13 cellular contexts compared by ENCODE assay signal in genomic region chr9:113504725-113505590, GRCh38. TPM values are rescaled to one million over a fixed set of nuclear protein-coding genes. Genes with fewer than 3 reads are reported as not detected.
A peak's percentile ranks its signal among the peaks of the same experiment; 100 is the strongest.
DNase-seq lines count a peak whose midpoint lies in the region; TF ChIP-seq lines count a peak whose summit lies in the region.
"Had no signal": no experiment of that assay in that cellular context is flagged by ENCODE, and none has a peak within 500 bp of the region (broad histone marks: within the 10 kb centered on the region; RNA-seq: fewer than 3 reads in every experiment).

No MANE protein-coding gene starts in this region.

- no peak overlapping the region for H2AFZ ChIP-seq in H9 (ENCODE audit: low read length)

- no peak overlapping the region for H2BK12ac ChIP-seq in H9 (ENCODE audit: insufficient read length, low read depth, low read length)

- CTCF ChIA-PET in HEK293T (lab: Yijun Ruan, JAX) = no interaction called here

- H4K8ac ChIP-seq in H9 (replicated peaks; ENCODE audit: insufficient read length, low read depth, low read length) = no peak overlapping the region

- no peak overlapping the region for H3K23ac ChIP-seq in H9 (ENCODE audit: insufficient read length, low read depth, low read length)

- H4K5ac ChIP-seq in H9 (ENCODE audit: insufficient read length, low read depth, low read length) = no peak overlapping the region

- no peaks in the 10 kb centered on the region for H3K23me2 ChIP-seq in H9 (ENCODE audit: insufficient read length, low read depth, low read length, poor library complexity, severe bottlenecking)

- H3K18ac ChIP-seq in H9 (ENCODE audit: insufficient read length, low read depth, low read length) = no peak overlapping the region

- DNase-seq in H9 (no peak), caudate nucleus (lab: John Stamatoyannopoulos, UW) (peak in 1 of 61 donors; percentile 71), iris pigment epithelial cell (ENCODE audit: low read depth) (peak; percentile 11), renal cortical epithelial cell (ENCODE audit: low read depth) (peak; percentile 61), HEK293T (ENCODE audit: extremely low spot score) (no peak), AG08396 (ENCODE audit: low spot score) (no peak), NCI-H2081 treated with DMSO at 0.1 percent for 48 hours (lab: John Stamatoyannopoulos, UW) (no peak)
- DNase-seq in stimulated activated CD4-positive, alpha-beta T cell treated with anti-CD3 and anti-CD28 coated beads, Interleukin-4, amount 100 ng/mL, for 4 hours = no peak
- DNase-seq: activated gamma-delta T cell, brain microvascular endothelial cell, DMS53, upper lobe of left lung had no signal

- H2BK120ac ChIP-seq in H9 (ENCODE audit: low read depth, low read length, poor library complexity, severe bottlenecking) = no peak overlapping the region

- H3K27me3 ChIP-seq in H9 (ENCODE audit: insufficient read depth, low read length) = no peaks in the 10 kb centered on the region
- H3K27me3 ChIP-seq: brain microvascular endothelial cell, upper lobe of left lung had no signal

- no peaks in the 10 kb centered on the region for H3K9me3 ChIP-seq in H9 (ENCODE audit: control insufficient read depth, low read depth, low read length)
- H3K9me3 ChIP-seq: upper lobe of left lung had no signal

- peak overlapping the region in 1 of 3 experiments; percentile 44; a peak in 1 of 7 replicates for H3K27ac Mint-ChIP-seq in H9

- TF ChIP-seq CTCF in H9 (conservative IDR thresholded peaks at IDR 0.05) = no peak

- H4K20me1 ChIP-seq in H9 (ENCODE audit: control insufficient read depth, insufficient read depth, insufficient read length) = no peaks in the 10 kb centered on the region

- POLR2A ChIA-PET in HEK293T (lab: Yijun Ruan, JAX) = no interaction called here

- no peak overlapping the region for H2BK5ac ChIP-seq in H9 (ENCODE audit: insufficient read length, low read length)

- H3K4me1 Mint-ChIP-seq in H9 = peaks cover 51 to 63% of the 10 kb centered on the region in 2 experiments

- no peak overlapping the region for H2AK5ac ChIP-seq in H9 (ENCODE audit: insufficient read length, low read length)

- H4K91ac ChIP-seq in H9 (ENCODE audit: insufficient read length, low read depth, low read length) = peak overlapping the region; percentile 52

- H3K4me1 ChIP-seq in H9 (ENCODE audit: insufficient read depth, low read length) = no peaks in the 10 kb centered on the region; the same call in 1 of the 2 replicates

- no peak overlapping the region for H2BK15ac ChIP-seq in H9 (ENCODE audit: low read depth, low read length)

- H3K27ac ChIP-seq in H9 (ENCODE audit: insufficient read length, low read depth, low read length) = no peak overlapping the region
- peak overlapping the region; percentile 48 for H3K27ac ChIP-seq in caudate nucleus (ENCODE audit: low read depth, low read length)
- H3K27ac ChIP-seq: brain microvascular endothelial cell, SK-N-MC had no signal

- H3K9me3 Mint-ChIP-seq in H9 = no peaks in the 10 kb centered on the region; a peak in 1 of 5 replicates

- no peaks in the 10 kb centered on the region for H3K79me1 ChIP-seq in H9 (ENCODE audit: insufficient read depth, low read depth, low read length, poor library complexity, severe bottlenecking)

- H3K9ac ChIP-seq in H9 (ENCODE audit: extremely low read depth, insufficient read length, low read length) = no peak overlapping the region

- H3T11ph ChIP-seq in H9 (ENCODE audit: low read length) = no peak overlapping the region

- H3K36me3 Mint-ChIP-seq in H9 (ENCODE audit: insufficient read depth in 1 of 3, low read depth in 3 of 3) = peaks cover 0 to 13% (median 7%) of the 10 kb centered on the region in 3 experiments; a peak in 3 of 7 replicates

- H3K79me2 ChIP-seq in H9 (ENCODE audit: insufficient read depth, low read length) = no peaks in the 10 kb centered on the region

- no peak overlapping the region for H3K4me3 Mint-ChIP-seq in H9

- H3K4me2 ChIP-seq in H9 (ENCODE audit: insufficient read depth, insufficient read length, low read length) = no peak overlapping the region

- H3K14ac ChIP-seq in H9 (ENCODE audit: insufficient read depth, low read length) = no peak overlapping the region

- H3K56ac ChIP-seq in H9 (ENCODE audit: insufficient read length, low read depth, low read length) = no peak overlapping the region

- no CpG with 5 or more reads among the region's 9 CpGs for WGBS in H9 (ENCODE audit: extremely low coverage, insufficient read length, low lambda C conversion rate)

- H3K27me3 Mint-ChIP-seq in H9 (ENCODE audit: low read depth) = no peaks in the 10 kb centered on the region

- H2BK20ac ChIP-seq in H9 (ENCODE audit: low read depth, low read length, poor library complexity, severe bottlenecking) = no peak overlapping the region

- H3K4ac ChIP-seq in H9 (ENCODE audit: low read depth, low read length) = no peak overlapping the region

TF ChIP-seq in HEK293T, 16 proteins besides CTCF, POLR2A, EP300 and RAD21:
- TF ChIP-seq PKNOX1 (IDR thresholded peaks at IDR 0.05) (no peak), FOXA1 (IDR thresholded peaks at IDR 0.05) (no peak), FOXK2 (IDR thresholded peaks at IDR 0.05) (no peak), SP1 (IDR thresholded peaks at IDR 0.05) (no peak), SUZ12 (IDR thresholded peaks at IDR 0.05) (no peak), FOXM1 (IDR thresholded peaks at IDR 0.05; ENCODE audit: borderline replicate concordance) (no peak), LEF1 (IDR thresholded peaks at IDR 0.05; ENCODE audit: borderline replicate concordance) (no peak), BHLHE40 (IDR thresholded peaks at IDR 0.05; ENCODE audit: borderline replicate concordance) (no peak), CTBP1 (IDR thresholded peaks at IDR 0.05; ENCODE audit: borderline replicate concordance) (no peak), ELF4 (IDR thresholded peaks at IDR 0.05) (no peak)

RNA-seq across cellular contexts. Expression of gene RGS3, which starts 41.4 kb away (rescaled TPM):
- 12.1 and 13.9 TPM in 2 replicates for total RNA-seq in H9 (2021)
- 56.1 and 76.2 TPM in 2 replicates for total RNA-seq in renal cortical epithelial cell

Comparison
In these comparisons a context has a peak if more than half of its experiments do, and no peak if none do; other contexts are left out.
1. DNase-seq: peak in iris pigment epithelial cell (single experiment) and renal cortical epithelial cell (single experiment); none in H9 (single experiment), HEK293T (single experiment), AG08396 (single experiment), stimulated activated CD4-positive, alpha-beta T cell treated with anti-CD3 and anti-CD28 coated beads, Interleukin-4, amount 100 ng/mL, for 4 hours (0 of 2) and NCI-H2081 treated with DMSO at 0.1 percent for 48 hours (single experiment).